14 cellular contexts compared by ENCODE assay signal in genomic region chr2:55141572-55142413, GRCh38.
A peak's percentile ranks its signal among the peaks of the same experiment; 100 is the strongest.
DNase-seq lines count a peak whose midpoint lies in the region; ATAC-seq and TF ChIP-seq lines count a peak whose summit lies in the region.
"Had no signal": no experiment of that assay in that cellular context is flagged by ENCODE, and none has a peak within 500 bp of the region (broad histone marks: within the 10 kb centered on the region; RNA-seq: fewer than 3 reads in every experiment).

No MANE protein-coding gene starts in this region.

- H2BK15ac ChIP-seq in mesenchymal stem cell (ENCODE audit: low read depth, poor library complexity, severe bottlenecking) (no peak overlapping the region), mesendoderm (replicated peaks; ENCODE audit: low read depth) (no peak overlapping the region)

- H3K79me1 ChIP-seq in mesenchymal stem cell (replicated peaks; ENCODE audit: low read length, poor library complexity, severe bottlenecking): no peaks in the 10 kb centered on the region
- H3K79me1 ChIP-seq in mesendoderm (ENCODE audit: low read length): no peaks in the 10 kb centered on the region

- H2AFZ ChIP-seq in mesenchymal stem cell (ENCODE audit: low read depth, low read length): no peak overlapping the region

- peak overlapping the region; percentile 64 to 92 for H2BK12ac ChIP-seq in mesenchymal stem cell (ENCODE audit: low read length in 2 of 2)

- H3K14ac ChIP-seq in mesenchymal stem cell (ENCODE audit: low read length in 2 of 2): peak overlapping the region in 1 of 2 experiments; percentile 38

- no peak overlapping the region for H2BK5ac ChIP-seq in mesenchymal stem cell (ENCODE audit: low read depth, low read length, poor library complexity, severe bottlenecking)
- no peak overlapping the region for H2BK5ac ChIP-seq in mesendoderm (ENCODE audit: low read length)

- H3K27me3 Mint-ChIP-seq in CD8-positive, alpha-beta T cell (ENCODE audit: low read depth): no peaks in the 10 kb centered on the region
- H3K27me3 Mint-ChIP-seq: type B pancreatic cell had no signal

- H3K18ac ChIP-seq in mesenchymal stem cell (ENCODE audit: low read depth in 1 of 2, low read length in 2 of 2) (peak overlapping the region in 1 of 2 experiments; percentile 80), mesendoderm (ENCODE audit: low read length) (no peak overlapping the region)

- H3K4me3 Mint-ChIP-seq in CD8-positive, alpha-beta T cell: no peak overlapping the region
- no peak overlapping the region for H3K4me3 Mint-ChIP-seq in stimulated activated effector memory CD8-positive, alpha-beta T cell treated with anti-CD3 and anti-CD28 coated beads, Interleukin-12 subunit alpha, Interleukin-12 subunit beta, amount 100 ng/mL, for 72 hours
- H3K4me3 Mint-ChIP-seq: type B pancreatic cell had no signal

- no peak overlapping the region for H4K91ac ChIP-seq in mesenchymal stem cell (ENCODE audit: low read length)

- 72 to 74% methylated on average over 9 of the region's 9 CpGs for WGBS in body of pancreas, 2 donors
- 75% methylated on average over 8 of the region's 9 CpGs for WGBS in mesenchymal stem cell
- WGBS in mesendoderm (ENCODE audit: extremely low coverage, insufficient coverage, low lambda C conversion rate): no CpG with 5 or more reads among the region's 9 CpGs

- H3K4ac ChIP-seq in mesenchymal stem cell (ENCODE audit: low read depth in 1 of 2, low read length in 2 of 2) (peak overlapping the region in 1 of 2 experiments; percentile 69), mesendoderm (ENCODE audit: low read depth, low read length) (no peak overlapping the region)

- no peak overlapping the region for H3K4me2 ChIP-seq in mesenchymal stem cell (ENCODE audit: low read length, poor library complexity, severe bottlenecking)
- no peak overlapping the region for H3K4me2 ChIP-seq in mesendoderm (ENCODE audit: low read length)

- CTCF ChIA-PET in CD8-positive, alpha-beta T cell (lab: Charles Lee): interaction anchor here (0.9 to 1.0 kb wide), 2 partner anchors 21 to 127 kb away, joined by 3 read pairs; no protein-coding TSS in a partner anchor
- CTCF ChIA-PET in HEK293 (lab: Yijun Ruan, JAX): no interaction called here

- H3K4me3 ChIP-seq in CD8-positive, alpha-beta T cell (ENCODE audit: low read depth, low read length): no peak overlapping the region
- H3K4me3 ChIP-seq in HEK293 (ENCODE audit: low read depth, low read length): no peak overlapping the region
- H3K4me3 ChIP-seq in body of pancreas: no peak overlapping the region
- no peak overlapping the region for H3K4me3 ChIP-seq in mesenchymal stem cell (ENCODE audit: insufficient read depth in 1 of 2, low read depth in 1 of 2, low read length in 2 of 2)
- no peak overlapping the region for H3K4me3 ChIP-seq in mesendoderm (ENCODE audit: low read length)
- H3K4me3 ChIP-seq: cardiac muscle cell, SJCRH30 had no signal

- peaks cover 7% of the 10 kb centered on the region for H3K4me1 ChIP-seq in CD8-positive, alpha-beta T cell (ENCODE audit: insufficient read depth, low read length)
- H3K4me1 ChIP-seq in HEK293 (ENCODE audit: control insufficient read depth, insufficient read depth, low read length) (peaks cover 4% of the 10 kb centered on the region; the same call in 1 of the 2 replicates), body of pancreas (peaks cover 15% of the 10 kb centered on the region), mesenchymal stem cell (ENCODE audit: control insufficient read depth, insufficient read depth, low read depth, low read length) (peaks cover 4% of the 10 kb centered on the region), mesendoderm (ENCODE audit: control insufficient read depth, low read depth, low read length) (peaks cover 8% of the 10 kb centered on the region)
- H3K4me1 ChIP-seq: SJCRH30 had no signal

- DNase-seq in CD8-positive, alpha-beta T cell: no peak
- DNase-seq in body of pancreas (peak in 3 of 4 donors; percentile 49 to 60 (median 55)), mesenchymal stem cell (peak; percentile 53), RKO (ENCODE audit: low spot score) (no peak), mesendoderm (no peak)
- DNase-seq in stimulated activated effector memory CD8-positive, alpha-beta T cell treated with anti-CD3 and anti-CD28 coated beads, Interleukin-12 subunit alpha, Interleukin-12 subunit beta, amount 100 ng/mL, for 72 hours (ENCODE audit: low spot score in 2 of 2): no peak
- DNase-seq: BE2C; NCI-H1417; NCI-H2227 treated with DMSO at 0.1 percent for 48 hours; SJCRH30; stimulated activated CD4-positive, alpha-beta T cell treated with anti-CD3 and anti-CD28 coated beads, Interleukin-4, amount 100 ng/mL, for 1 hour had no signal

- H3K9ac ChIP-seq in mesenchymal stem cell (ENCODE audit: low read length) (no peak overlapping the region), mesendoderm (ENCODE audit: low read length) (no peak overlapping the region)

- no peak overlapping the region for H2AK5ac ChIP-seq in mesenchymal stem cell (ENCODE audit: low read length, severe bottlenecking)
- no peak overlapping the region for H2AK5ac ChIP-seq in mesendoderm (ENCODE audit: low read length)

- peaks cover 2% of the 10 kb centered on the region for H3K9me3 Mint-ChIP-seq in CD8-positive, alpha-beta T cell
- H3K9me3 Mint-ChIP-seq in stimulated activated effector memory CD8-positive, alpha-beta T cell treated with anti-CD3 and anti-CD28 coated beads, Interleukin-12 subunit alpha, Interleukin-12 subunit beta, amount 100 ng/mL, for 72 hours: no peaks in the 10 kb centered on the region

- H3K27ac Mint-ChIP-seq in CD8-positive, alpha-beta T cell: peak overlapping the region; percentile 20
- H3K27ac Mint-ChIP-seq in stimulated activated effector memory CD8-positive, alpha-beta T cell treated with anti-CD3 and anti-CD28 coated beads, Interleukin-12 subunit alpha, Interleukin-12 subunit beta, amount 100 ng/mL, for 72 hours: no peak overlapping the region
- H3K27ac Mint-ChIP-seq: type B pancreatic cell had no signal

- H3K36me3 ChIP-seq in CD8-positive, alpha-beta T cell (ENCODE audit: insufficient read depth, low read length): no peaks in the 10 kb centered on the region
- H3K36me3 ChIP-seq in HEK293 (ENCODE audit: control insufficient read depth in 2 of 2, insufficient read depth in 1 of 2, low read length in 2 of 2): no peaks in the 10 kb centered on the region
- H3K36me3 ChIP-seq in body of pancreas (replicated peaks in 1 of 2; ENCODE audit: insufficient read depth in 1 of 2, low read depth in 2 of 2): no peaks in the 10 kb centered on the region
- no peaks in the 10 kb centered on the region for H3K36me3 ChIP-seq in mesenchymal stem cell (ENCODE audit: control insufficient read depth in 1 of 2, insufficient read depth in 2 of 2, low read depth in 1 of 2, low read length in 2 of 2)
- no peaks in the 10 kb centered on the region for H3K36me3 ChIP-seq in mesendoderm (ENCODE audit: control insufficient read depth, insufficient read depth, low read length)
- H3K36me3 ChIP-seq: BE2C, cardiac muscle cell, SJCRH30 had no signal

- no peak for TF ChIP-seq POLR2A in body of pancreas (IDR thresholded peaks at IDR 0.05)

- ATAC-seq in CD8-positive, alpha-beta T cell: peak; percentile 40
- peak; percentile 80 for ATAC-seq in body of pancreas
- no peak for ATAC-seq in stimulated activated effector memory CD8-positive, alpha-beta T cell treated with anti-CD3 and anti-CD28 coated beads, Interleukin-12 subunit alpha, Interleukin-12 subunit beta, amount 100 ng/mL, for 72 hours

- H2BK120ac ChIP-seq in mesenchymal stem cell (ENCODE audit: low read depth, low read length) (peak overlapping the region; percentile 71), mesendoderm (ENCODE audit: low read depth, low read length) (no peak overlapping the region)

- no peak overlapping the region for H3K23ac ChIP-seq in mesenchymal stem cell (ENCODE audit: low read length in 2 of 2)
- no peak overlapping the region for H3K23ac ChIP-seq in mesendoderm (ENCODE audit: low read length)

- H4K5ac ChIP-seq in mesendoderm (ENCODE audit: low read length): no peak overlapping the region

- H3K36me3 Mint-ChIP-seq in CD8-positive, alpha-beta T cell: no peaks in the 10 kb centered on the region
- H3K36me3 Mint-ChIP-seq in stimulated activated effector memory CD8-positive, alpha-beta T cell treated with anti-CD3 and anti-CD28 coated beads, Interleukin-12 subunit alpha, Interleukin-12 subunit beta, amount 100 ng/mL, for 72 hours: no peaks in the 10 kb centered on the region

- POLR2A ChIA-PET in CD8-positive, alpha-beta T cell (lab: Charles Lee): no interaction called here
- POLR2A ChIA-PET in HEK293 (lab: Yijun Ruan, JAX): no interaction called here

- intact Hi-C loops in CD8-positive, alpha-beta T cell (cut with DNase I, micrococcal nuclease): no loop called here
- intact Hi-C loops in body of pancreas (cut with DNase I): no loop called here

- no peaks in the 10 kb centered on the region for H3K79me2 ChIP-seq in mesendoderm (ENCODE audit: control insufficient read depth, insufficient read depth, low read length)

- no peaks in the 10 kb centered on the region for H3K9me3 ChIP-seq in CD8-positive, alpha-beta T cell (ENCODE audit: low read length)
- H3K9me3 ChIP-seq in HEK293 (ENCODE audit: control insufficient read depth, insufficient read depth, low read depth, low read length) (no peaks in the 10 kb centered on the region), body of pancreas (no peaks in the 10 kb centered on the region), mesenchymal stem cell (ENCODE audit: control insufficient read depth, low read length) (no peaks in the 10 kb centered on the region)
- H3K9me3 ChIP-seq: BE2C had no signal

- no peak for TF ChIP-seq CTCF in CD8-positive, alpha-beta T cell (IDR thresholded peaks at IDR 0.05)
- TF ChIP-seq CTCF in HEK293 (tag by site-specific recombination; IDR thresholded peaks at IDR 0.05) (no peak), body of pancreas (IDR thresholded peaks at IDR 0.05) (no peak)

- no peak overlapping the region for H3K56ac ChIP-seq in mesendoderm (ENCODE audit: low read length)

- H3K27me3 ChIP-seq in CD8-positive, alpha-beta T cell (ENCODE audit: insufficient read depth, low read length): no peaks in the 10 kb centered on the region
- H3K27me3 ChIP-seq in body of pancreas: no peaks in the 10 kb centered on the region
- H3K27me3 ChIP-seq in mesenchymal stem cell (ENCODE audit: control insufficient read depth in 1 of 2, insufficient read depth in 1 of 2, low read length in 2 of 2): no peaks in the 10 kb centered on the region
- no peaks in the 10 kb centered on the region for H3K27me3 ChIP-seq in mesendoderm (ENCODE audit: insufficient read depth, low read length, poor library complexity)
- H3K27me3 ChIP-seq: BE2C, cardiac muscle cell, SJCRH30 had no signal

- H4K8ac ChIP-seq in mesenchymal stem cell (ENCODE audit: low read length) (no peak overlapping the region), mesendoderm (ENCODE audit: low read depth, low read length) (no peak overlapping the region)

- no peak overlapping the region for H3K27ac ChIP-seq in CD8-positive, alpha-beta T cell (ENCODE audit: low read depth, low read length)
- no peak overlapping the region for H3K27ac ChIP-seq in HEK293 (ENCODE audit: extremely low read depth, low read depth, low read length)
- H3K27ac ChIP-seq in body of pancreas: peak overlapping the region in 2 of 4 donors; percentile 21 to 60
- H3K27ac ChIP-seq in mesenchymal stem cell (ENCODE audit: low read length, poor library complexity, severe bottlenecking): no peak overlapping the region
- no peak overlapping the region for H3K27ac ChIP-seq in mesendoderm (ENCODE audit: low read depth, low read length)
- H3K27ac ChIP-seq: cardiac muscle cell, SJCRH30 had no signal

- peaks cover 14% of the 10 kb centered on the region for H3K4me1 Mint-ChIP-seq in CD8-positive, alpha-beta T cell (ENCODE audit: low read depth)
- H3K4me1 Mint-ChIP-seq in stimulated activated effector memory CD8-positive, alpha-beta T cell treated with anti-CD3 and anti-CD28 coated beads, Interleukin-12 subunit alpha, Interleukin-12 subunit beta, amount 100 ng/mL, for 72 hours: no peaks in the 10 kb centered on the region

Comparison
In these comparisons a context has a peak if more than half of its experiments do, and no peak if none do; other contexts are left out.
1. DNase-seq: peak in body of pancreas (3 of 4) and mesenchymal stem cell (single experiment); none in CD8-positive, alpha-beta T cell (0 of 7), stimulated activated effector memory CD8-positive, alpha-beta T cell treated with anti-CD3 and anti-CD28 coated beads, Interleukin-12 subunit alpha, Interleukin-12 subunit beta, amount 100 ng/mL, for 72 hours (0 of 2), RKO (single experiment) and mesendoderm (single experiment).